ENCODE assay signal across 15 cellular contexts in the genomic region with DNA sequence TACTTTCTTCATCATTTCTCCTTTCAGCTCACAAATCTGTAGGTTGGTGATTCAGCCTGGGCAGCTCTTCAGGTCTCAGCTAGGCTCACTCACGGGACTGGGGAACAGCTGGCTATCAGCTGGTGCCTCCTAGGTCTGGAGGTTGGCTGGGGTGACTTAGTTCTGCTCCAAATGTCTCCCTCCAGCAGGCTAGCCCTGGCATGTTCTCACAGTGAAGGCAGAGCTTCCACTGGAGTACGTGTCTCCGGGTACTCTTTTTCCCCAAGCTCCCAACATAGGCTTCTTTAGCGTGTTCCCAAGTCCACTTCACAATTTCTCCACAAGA. TPM values are rescaled to one million over a fixed set of nuclear protein-coding genes. Genes with fewer than 3 reads are reported as not detected.
DNase-seq lines count a peak whose midpoint lies in the region; TF ChIP-seq lines count a peak whose summit lies in the region.
"Had no signal": no experiment of that assay in that cellular context is flagged by ENCODE, and none has a peak within 500 bp of the region (broad histone marks: within the 10 kb centered on the region; RNA-seq: fewer than 3 reads in every experiment).

No MANE protein-coding gene starts in this region.

- no peak overlapping the region for H2BK12ac ChIP-seq in neuronal stem cell (ENCODE audit: low read length)

- TF ChIP-seq CTCF in esophagus muscularis mucosa (IDR thresholded peaks at IDR 0.05) (no peak), stomach (IDR thresholded peaks at IDR 0.05) (no peak), esophagus squamous epithelium (IDR thresholded peaks at IDR 0.05) (no peak), tibial nerve (IDR thresholded peaks at IDR 0.05) (no peak)

- H3K4me3 ChIP-seq in SJCRH30 (no peak overlapping the region), esophagus muscularis mucosa (no peak overlapping the region), neuronal stem cell (ENCODE audit: low read length in 2 of 2) (no peak overlapping the region), stomach (no peak overlapping the region), esophagus squamous epithelium (no peak overlapping the region), tibial nerve (no peak overlapping the region)
- H3K4me3 ChIP-seq: spleen had no signal

- H2BK5ac ChIP-seq in neuronal stem cell (ENCODE audit: low read length): no peak overlapping the region

- WGBS in esophagus muscularis mucosa: 46% methylated on average over 4 of the region's 4 CpGs
- WGBS in neuronal stem cell (ENCODE audit: extremely low coverage in 2 of 2, insufficient read length in 2 of 2, insufficient replicate concordance in 1 of 2), 2 donors: no CpG with 5 or more reads among the region's 4 CpGs
- 62 to 83% (median 71%) methylated on average over 4 of the region's 4 CpGs for WGBS in stomach, 5 donors
- WGBS in esophagus squamous epithelium, 2 donors: 27 to 53% methylated on average over 4 of the region's 4 CpGs
- WGBS in tibial nerve, 2 donors: 62 to 64% methylated on average over 4 of the region's 4 CpGs

- H3K4me1 ChIP-seq in SJCRH30: no peaks in the 10 kb centered on the region
- H3K4me1 ChIP-seq in esophagus muscularis mucosa: peaks cover 0 to 22% (median 19%) of the 10 kb centered on the region in 4 donors
- no peaks in the 10 kb centered on the region for H3K4me1 ChIP-seq in neuronal stem cell (ENCODE audit: control insufficient read depth in 2 of 2, insufficient read depth in 1 of 2, low read depth in 1 of 2, low read length in 2 of 2)
- peaks cover 0 to 9% (median 0%) of the 10 kb centered on the region in 4 donors for H3K4me1 ChIP-seq in stomach
- H3K4me1 ChIP-seq in esophagus squamous epithelium: peaks cover 0 to 17% (median 8%) of the 10 kb centered on the region in 3 donors
- no peaks in the 10 kb centered on the region for H3K4me1 ChIP-seq in tibial nerve
- H3K4me1 ChIP-seq: spleen had no signal

- H2AFZ ChIP-seq in neuronal stem cell (ENCODE audit: low read length): peak overlapping the region; percentile 65

- H3K18ac ChIP-seq in neuronal stem cell (ENCODE audit: low read length): no peak overlapping the region

- DNase-seq in GM04504 (ENCODE audit: low read depth) (peak; percentile 73), SJCRH30 (peak; percentile 41 to 46), esophagus muscularis mucosa (ENCODE audit: extremely low spot score) (no peak), neuronal stem cell (ENCODE audit: low spot score) (no peak), NCI-H1105 (lab: John Stamatoyannopoulos, UW) (no peak), stomach (no peak), esophagus squamous epithelium (lab: John Stamatoyannopoulos, UW) (no peak), tibial nerve (ENCODE audit: low spot score in 2 of 2) (no peak)
- DNase-seq: activated CD4-positive, alpha-beta memory T cell treated with anti-CD3 and anti-CD28 coated beads, Interleukin-2, amount 10 ng/mL, durations not matched to agents 7 days and 5 days; Calu3; effector CD4-positive, alpha-beta T cell; naive thymus-derived CD8-positive, alpha-beta T cell; NCI-H1048; spleen had no signal

- H3K4me2 ChIP-seq in neuronal stem cell (ENCODE audit: insufficient read depth, low read length, poor library complexity, severe bottlenecking): no peak overlapping the region

- H3K9ac ChIP-seq in neuronal stem cell (ENCODE audit: low read depth, low read length, poor library complexity): no peak overlapping the region

- H3K9me3 ChIP-seq in SJCRH30 (replicated peaks) (no peaks in the 10 kb centered on the region), esophagus muscularis mucosa (no peaks in the 10 kb centered on the region), neuronal stem cell (replicated peaks in 1 of 2; ENCODE audit: control insufficient read depth in 2 of 2, insufficient read depth in 1 of 2, low read depth in 1 of 2, low read length in 2 of 2) (peaks cover 0 to 2% of the 10 kb centered on the region in 2 donors), stomach (no peaks in the 10 kb centered on the region), esophagus squamous epithelium (no peaks in the 10 kb centered on the region), tibial nerve (no peaks in the 10 kb centered on the region)
- H3K9me3 ChIP-seq: spleen had no signal

- intact Hi-C loops in esophagus muscularis mucosa (cut with DNase I) (no loop called here), stomach (cut with DNase I; ENCODE audit: low total_unique reads) (no loop called here), esophagus squamous epithelium (cut with DNase I) (no loop called here)

- TF ChIP-seq POLR2A in esophagus muscularis mucosa (IDR thresholded peaks at IDR 0.05; ENCODE audit: low read depth): no peak
- TF ChIP-seq POLR2A in stomach (IDR thresholded peaks at IDR 0.05): no peak
- TF ChIP-seq POLR2A in esophagus squamous epithelium (IDR thresholded peaks at IDR 0.05): no peak
- no peak for TF ChIP-seq POLR2A in tibial nerve (IDR thresholded peaks at IDR 0.05)

- TF ChIP-seq EP300 in esophagus muscularis mucosa (IDR thresholded peaks at IDR 0.05): no peak
- TF ChIP-seq EP300 in stomach (IDR thresholded peaks at IDR 0.05): no peak
- TF ChIP-seq EP300 in tibial nerve (IDR thresholded peaks at IDR 0.05): no peak

- no peak overlapping the region for H2BK120ac ChIP-seq in neuronal stem cell (ENCODE audit: low read depth, low read length)

- H3K23ac ChIP-seq in neuronal stem cell (ENCODE audit: low read depth, low read length, poor library complexity): no peak overlapping the region

- H4K91ac ChIP-seq in neuronal stem cell (ENCODE audit: low read depth, low read length, poor library complexity): no peak overlapping the region

- no peak overlapping the region for H2BK15ac ChIP-seq in neuronal stem cell (ENCODE audit: low read length)

- no peak overlapping the region for H3K14ac ChIP-seq in neuronal stem cell (ENCODE audit: low read length)

- no peak overlapping the region for H3K4ac ChIP-seq in neuronal stem cell (ENCODE audit: low read length)

- H4K8ac ChIP-seq in neuronal stem cell (ENCODE audit: low read depth, low read length): no peak overlapping the region

- H3K27ac ChIP-seq in SJCRH30: no peak overlapping the region
- peak overlapping the region; percentile 50 to 65 (median 56) for H3K27ac ChIP-seq in esophagus muscularis mucosa (replicated peaks in 1 of 4)
- no peak overlapping the region for H3K27ac ChIP-seq in neuronal stem cell (replicated peaks; ENCODE audit: low read length)
- H3K27ac ChIP-seq in stomach: no peak overlapping the region
- H3K27ac ChIP-seq in esophagus squamous epithelium: no peak overlapping the region
- no peak overlapping the region for H3K27ac ChIP-seq in tibial nerve
- H3K27ac ChIP-seq: HL-60, spleen had no signal

- H3K79me1 ChIP-seq in neuronal stem cell (ENCODE audit: low read depth, low read length): no peaks in the 10 kb centered on the region

- H3K27me3 ChIP-seq in SJCRH30 (no peaks in the 10 kb centered on the region), esophagus muscularis mucosa (no peaks in the 10 kb centered on the region), neuronal stem cell (ENCODE audit: control insufficient read depth in 3 of 3, insufficient read depth in 3 of 3, low read depth in 1 of 3, low read length in 3 of 3) (peaks cover 0 to 10% (median 0%) of the 10 kb centered on the region in 3 experiments), stomach (no peaks in the 10 kb centered on the region), esophagus squamous epithelium (no peaks in the 10 kb centered on the region), tibial nerve (no peaks in the 10 kb centered on the region)
- H3K27me3 ChIP-seq: spleen had no signal

- H3K36me3 ChIP-seq in SJCRH30 (no peaks in the 10 kb centered on the region), esophagus muscularis mucosa (no peaks in the 10 kb centered on the region), neuronal stem cell (replicated peaks in 1 of 2; ENCODE audit: control insufficient read depth in 2 of 2, insufficient read depth in 2 of 2, low read length in 2 of 2) (no peaks in the 10 kb centered on the region), stomach (no peaks in the 10 kb centered on the region), esophagus squamous epithelium (no peaks in the 10 kb centered on the region), tibial nerve (no peaks in the 10 kb centered on the region)
- H3K36me3 ChIP-seq: spleen had no signal

- no peak overlapping the region for H2AK5ac ChIP-seq in neuronal stem cell (ENCODE audit: low read depth, low read length)

RNA-seq across cellular contexts. Expression of gene VAMP4, which starts 12.5 kb away (rescaled TPM):
- 5.3 and 9.3 TPM in 2 replicates for total RNA-seq in SJCRH30 (2014; rRNA removed; shearing (Covaris generic))
- total RNA-seq in esophagus muscularis mucosa (10 to 100 TPM; 14.2 to 19.9 (median 16.1) TPM), stomach (10 to 100 TPM in 1 of 5 donors, 1 to 10 TPM in 4; 3.5 to 23.7 (median 7.5) TPM), esophagus squamous epithelium (10 to 100 TPM in 1 of 4 donors, 1 to 10 TPM in 3; 3.5 to 11.4 (median 6.3) TPM), tibial nerve (10 to 100 TPM; 13.8 to 25.6 (median 16.7) TPM)
- 8.8 TPM for polyA plus RNA-seq in neuronal stem cell (2013, experiment 1 of 2)
- polyA plus RNA-seq in neuronal stem cell (2013, experiment 2 of 2): 9.3 TPM
- polyA plus RNA-seq in stomach: 1 to 10 TPM; 6.1 to 9.3 (median 6.9) TPM

RNA-seq across cellular contexts. Expression of gene METTL13, which starts 27.1 kb away (rescaled TPM):
- total RNA-seq in SJCRH30 (2014; rRNA removed; shearing (Covaris generic)): 29.0 and 29.2 TPM in 2 replicates
- total RNA-seq in esophagus muscularis mucosa (10 to 100 TPM; 17.5 to 20.9 (median 20.0) TPM), stomach (100 to 1,000 TPM in 1 of 5 donors, 10 to 100 TPM in 2, 1 to 10 TPM in 2; 1.8 to 101 (median 15.8) TPM), esophagus squamous epithelium (10 to 100 TPM; 14.0 to 20.8 (median 18.3) TPM), tibial nerve (10 to 100 TPM; 21.3 to 28.7 (median 24.4) TPM)
- polyA plus RNA-seq in neuronal stem cell (2013, experiment 1 of 2): 14.9 TPM
- polyA plus RNA-seq in neuronal stem cell (2013, experiment 2 of 2): 13.3 TPM
- polyA plus RNA-seq in stomach: 10 to 100 TPM; 11.1 to 15.8 (median 13.0) TPM

Comparison
In these comparisons a context has a peak if more than half of its experiments do, and no peak if none do; other contexts are left out.
1. DNase-seq: peak in GM04504 (single experiment) and SJCRH30 (2 of 2); none in esophagus muscularis mucosa (single experiment), neuronal stem cell (single experiment), NCI-H1105 (single experiment), stomach (single experiment), esophagus squamous epithelium (single experiment) and tibial nerve (0 of 2).
2. H3K27ac ChIP-seq: peak in esophagus muscularis mucosa (4 of 4); none in SJCRH30 (single experiment), neuronal stem cell (single experiment), stomach (0 of 5), esophagus squamous epithelium (0 of 4) and tibial nerve (0 of 4).